ENCODE assay signal across 6 cellular contexts in the genomic region with DNA sequence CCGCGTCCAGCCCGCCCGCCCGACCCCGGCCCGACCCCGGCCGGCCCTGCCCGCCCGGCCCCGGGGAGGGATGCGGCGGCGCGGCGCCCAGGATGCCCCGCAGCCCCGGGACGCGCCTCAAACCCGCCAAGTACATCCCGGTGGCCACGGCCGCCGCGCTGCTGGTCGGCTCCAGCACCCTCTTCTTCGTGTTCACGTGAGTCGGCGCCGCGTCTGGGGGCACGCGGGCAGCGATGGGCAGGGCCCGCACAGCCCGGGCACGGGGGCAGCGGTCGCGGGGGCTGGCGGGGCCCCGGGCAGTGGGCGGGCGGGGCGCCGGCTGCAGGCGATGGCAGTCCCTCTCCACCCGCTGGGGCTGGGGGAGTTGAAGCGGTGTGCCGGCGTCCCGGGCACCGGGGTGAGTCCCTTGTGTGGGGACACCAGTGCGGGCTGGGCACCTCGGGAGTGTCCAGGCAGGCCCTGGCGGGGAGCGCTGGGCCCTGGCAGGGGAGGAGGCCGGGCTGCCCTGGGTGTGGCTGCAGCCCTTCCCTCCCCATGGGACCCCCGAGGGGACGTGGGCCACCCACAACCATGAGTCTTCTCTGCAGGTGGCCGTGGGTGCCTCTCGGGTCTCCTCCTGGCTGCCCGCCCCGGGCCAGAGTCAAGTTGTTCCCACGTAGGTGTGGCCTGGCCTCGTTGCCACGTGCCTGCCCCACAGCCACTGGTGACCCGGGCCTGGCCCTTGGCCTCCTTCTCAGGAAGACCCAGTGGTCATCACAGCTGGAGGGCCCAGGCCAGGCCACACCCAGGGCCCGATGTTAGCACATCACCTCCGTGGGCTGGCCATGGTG. TPM values are rescaled to one million over a fixed set of nuclear protein-coding genes. Genes with fewer than 3 reads are reported as not detected.
DNase-seq lines count a peak whose midpoint lies in the region; ATAC-seq and TF ChIP-seq lines count a peak whose summit lies in the region.

No MANE protein-coding gene starts in this region.

- ATAC-seq in GM19328 (IDR thresholded peaks at IDR 0.05; ENCODE audit: unreplicated experiment) = peak; percentile 3

- H3K9me3 ChIP-seq in iPS DF 6.9 (ENCODE audit: control insufficient read depth, insufficient read depth, low read length) (no peaks in the 10 kb centered on the region), vagina (no peaks in the 10 kb centered on the region)

- DNase-seq in T-helper 22 cell (ENCODE audit: low read depth) (peak; percentile 12), iPS DF 6.9 (ENCODE audit: low read depth, low spot score) (no peak), vagina (ENCODE audit: extremely low spot score in 2 of 2) (no peak), LoVo (ENCODE audit: low spot score) (no peak)
- DNase-seq in stimulated activated CD4-positive, alpha-beta T cell treated with anti-CD3 and anti-CD28 coated beads, Interleukin-4, amount 100 ng/mL, for 24 hours = no peak

- TF ChIP-seq CTCF in vagina (IDR thresholded peaks at IDR 0.05) = no peak

- peak overlapping the region; percentile 61; the same call in 1 of the 2 replicates for H3K4me3 ChIP-seq in iPS DF 6.9 (ENCODE audit: low read length)
- peak overlapping the region; percentile 97 to 100 for H3K4me3 ChIP-seq in vagina

- H3K4me1 ChIP-seq in iPS DF 6.9 (ENCODE audit: control insufficient read depth, insufficient read depth, low read length) (peaks cover 4% of the 10 kb centered on the region; the same call in 1 of the 2 replicates), vagina (peaks cover 59% of the 10 kb centered on the region)

- TF ChIP-seq POLR2A in vagina (IDR thresholded peaks at IDR 0.05) = no peak

- WGBS in iPS DF 6.9 (ENCODE audit: insufficient coverage, insufficient read length) = no CpG with 5 or more reads among the region's 73 CpGs

- intact Hi-C loops in vagina (cut with DNase I) = loop anchor here (2.0 kb wide), 1 partner anchor 51 kb away; a partner anchor contains a TSS

- H3K27ac ChIP-seq in iPS DF 6.9 (ENCODE audit: low read length) = no peak overlapping the region
- H3K27ac ChIP-seq in vagina = peak overlapping the region; percentile 57

- no peaks in the 10 kb centered on the region for H3K27me3 ChIP-seq in iPS DF 6.9 (ENCODE audit: control insufficient read depth, insufficient read depth, low read length)
- no peaks in the 10 kb centered on the region for H3K27me3 ChIP-seq in vagina

- H3K36me3 ChIP-seq in iPS DF 6.9 (ENCODE audit: control insufficient read depth, insufficient read depth, low read length) (peaks cover 5% of the 10 kb centered on the region; the same call in 1 of the 2 replicates), vagina (peaks cover 0 to 5% of the 10 kb centered on the region in 2 donors)

RNA-seq across cellular contexts. Expression of a gene that starts 0.5 kb away (rescaled TPM):
- total RNA-seq in vagina = 22.6 TPM

RNA-seq across cellular contexts. Expression of a gene that starts 15.0 kb away (rescaled TPM):
- total RNA-seq in vagina = 66.5 TPM

RNA-seq across cellular contexts. Expression of a gene that starts 16.2 kb away (rescaled TPM):
- 177 TPM for total RNA-seq in vagina

RNA-seq across cellular contexts. Expression of a gene that starts 18.8 kb away (rescaled TPM):
- not detected for total RNA-seq in vagina

RNA-seq across cellular contexts. Expression of a gene that starts 52.0 kb away (rescaled TPM):
- total RNA-seq in vagina = 27.3 TPM
